ENCODE assay signal across 1 cellular context in the genomic region with DNA sequence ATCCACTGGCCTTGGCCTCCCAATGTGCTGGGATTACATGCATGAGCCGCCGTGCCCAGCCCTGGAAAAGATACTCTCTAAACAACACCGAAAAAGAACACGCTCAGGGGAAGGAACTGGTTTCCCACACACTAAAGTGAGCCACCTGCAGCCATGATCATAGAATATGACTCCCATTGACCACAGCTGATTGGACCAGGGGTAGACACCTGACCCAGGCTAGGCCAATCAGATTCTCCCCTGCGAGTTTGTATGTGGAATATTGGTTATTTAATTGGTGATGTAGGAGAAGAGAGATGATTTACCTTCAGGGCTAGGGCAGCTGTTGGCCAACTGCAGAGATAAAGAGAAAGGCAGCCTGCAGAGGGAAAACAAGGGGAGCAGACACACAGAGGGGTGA.
TF ChIP-seq lines count a peak whose summit lies in the region.

No MANE protein-coding gene starts in this region.

TF ChIP-seq in GM12878, 131 proteins besides CTCF, POLR2A, EP300 and RAD21:
- TF ChIP-seq, protein P1, sequence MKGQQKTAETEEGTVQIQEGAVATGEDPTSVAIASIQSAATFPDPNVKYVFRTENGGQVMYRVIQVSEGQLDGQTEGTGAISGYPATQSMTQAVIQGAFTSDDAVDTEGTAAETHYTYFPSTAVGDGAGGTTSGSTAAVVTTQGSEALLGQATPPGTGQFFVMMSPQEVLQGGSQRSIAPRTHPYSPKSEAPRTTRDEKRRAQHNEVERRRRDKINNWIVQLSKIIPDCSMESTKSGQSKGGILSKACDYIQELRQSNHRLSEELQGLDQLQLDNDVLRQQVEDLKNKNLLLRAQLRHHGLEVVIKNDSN (IDR thresholded peaks at IDR 0.05; ENCODE audit: borderline replicate concordance, extremely low read length, insufficient read depth, low read depth, low read length) = peak; percentile 69
- no peak for TF ChIP-seq KLF5 (IDR thresholded peaks at IDR 0.05; ENCODE audit: partially characterized antibody)
